Comparison of ENCODE assay signal across 10 cellular contexts in the genomic region with DNA sequence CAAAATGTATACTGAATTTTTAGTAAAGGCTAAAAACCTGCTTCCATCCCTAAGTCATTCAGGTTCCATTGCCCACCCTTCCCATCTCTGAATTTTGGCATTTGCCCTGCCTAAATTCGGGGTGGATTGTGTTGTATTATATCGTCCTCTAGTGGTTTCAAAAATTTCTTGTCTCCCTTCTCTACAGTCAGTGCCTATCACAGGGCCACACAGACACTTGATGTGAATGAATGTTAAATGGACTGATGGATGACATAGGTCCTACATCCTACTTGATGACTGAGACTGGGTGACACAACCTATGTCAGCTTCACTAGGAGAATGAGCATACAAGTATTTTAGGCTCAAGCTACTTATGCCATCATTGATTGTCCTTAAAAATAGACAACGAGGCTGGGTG. TPM values are rescaled to one million over a fixed set of nuclear protein-coding genes. Genes with fewer than 3 reads are reported as not detected.
A peak's percentile ranks its signal among the peaks of the same experiment; 100 is the strongest.
DNase-seq lines count a peak whose midpoint lies in the region; ATAC-seq and TF ChIP-seq lines count a peak whose summit lies in the region.
"Had no signal": no experiment of that assay in that cellular context is flagged by ENCODE, and none has a peak within 500 bp of the region (broad histone marks: within the 10 kb centered on the region; RNA-seq: fewer than 3 reads in every experiment).

No MANE protein-coding gene starts in this region.

- H3K23ac ChIP-seq in IMR-90 (ENCODE audit: low read depth, low read length) = no peak overlapping the region

- H4K8ac ChIP-seq in IMR-90 (ENCODE audit: low read depth in 2 of 2, low read length in 2 of 2) = no peak overlapping the region

- dilution Hi-C loops in IMR-90 (cut with HindIII; ENCODE audit: low sequenced_read_pairs, unreplicated experiment) = no loop called here

- no peak overlapping the region for H4K91ac ChIP-seq in IMR-90 (ENCODE audit: insufficient read depth, low read depth, low read length)

- H3K4me3 Mint-ChIP-seq in CD14-positive monocyte = no peak overlapping the region
- H3K4me3 Mint-ChIP-seq: activated naive CD8-positive, alpha-beta T cell had no signal

- no peaks in the 10 kb centered on the region for H3K36me3 Mint-ChIP-seq in CD14-positive monocyte
- H3K36me3 Mint-ChIP-seq: activated naive CD8-positive, alpha-beta T cell had no signal

- no peak overlapping the region for H3K18ac ChIP-seq in IMR-90 (ENCODE audit: low read depth, low read length)

- no peak overlapping the region for H2BK20ac ChIP-seq in IMR-90 (ENCODE audit: low read depth, low read length)

- WGBS in IMR-90 (ENCODE audit: extremely low coverage in 2 of 2, insufficient read length in 1 of 2), 2 experiments = no CpG with 5 or more reads among the region's 3 CpGs

- no peak overlapping the region for H2AK9ac ChIP-seq in IMR-90 (replicated peaks; ENCODE audit: low read depth, low read length, poor library complexity)

- H3K14ac ChIP-seq in IMR-90 (replicated peaks; ENCODE audit: low read depth, low read length) = no peak overlapping the region

- peaks cover 0 to 5% (median 0%) of the 10 kb centered on the region in 3 donors for H3K27me3 Mint-ChIP-seq in CD14-positive monocyte (ENCODE audit: low read depth in 3 of 3)
- H3K27me3 Mint-ChIP-seq: activated naive CD8-positive, alpha-beta T cell had no signal

- no peak overlapping the region for H2BK120ac ChIP-seq in IMR-90 (ENCODE audit: low read depth, low read length)

- H2AFZ ChIP-seq in IMR-90 (replicated peaks; ENCODE audit: low read length, poor library complexity) = no peak overlapping the region

- no peak overlapping the region for H4K5ac ChIP-seq in IMR-90 (ENCODE audit: low read depth, low read length)

- H4K20me1 ChIP-seq in IMR-90 (ENCODE audit: insufficient read depth, low read length) = no peaks in the 10 kb centered on the region

- DNase-seq in DMS114 treated with DMSO at 0.1 percent for 48 hours (lab: John Stamatoyannopoulos, UW; ENCODE audit: unreplicated experiment) (peak; percentile 49), IMR-90 (no peak), adipocyte (ENCODE audit: low read depth) (peak; percentile 69), medulla oblongata (ENCODE audit: extremely low spot score) (peak; percentile 30), CD14-positive monocyte (ENCODE audit: low spot score) (no peak)
- DNase-seq: SHP77 had no signal

- H3K4me3 ChIP-seq in IMR-90 (ENCODE audit: insufficient read depth, low read depth, low read length) (no peak overlapping the region), adipocyte (ENCODE audit: low read length) (no peak overlapping the region)

- no peaks in the 10 kb centered on the region for H3K9me1 ChIP-seq in IMR-90 (ENCODE audit: insufficient read depth, low read length)

- no TSS peak for BruUV-seq in IMR-90 (replicated peaks; lab: Mats Ljungman, UMichigan)

- H2AK5ac ChIP-seq in IMR-90 (ENCODE audit: low read depth, low read length) = no peak overlapping the region

- no peaks in the 10 kb centered on the region for H3K4me1 ChIP-seq in IMR-90 (ENCODE audit: control insufficient read depth, insufficient read depth, low read length)
- H3K4me1 ChIP-seq in adipocyte (ENCODE audit: control insufficient read depth, insufficient read depth, low read length) = no peaks in the 10 kb centered on the region

- no peak overlapping the region for H2BK15ac ChIP-seq in IMR-90 (ENCODE audit: low read depth, low read length)

- no peak overlapping the region for H3K4ac ChIP-seq in IMR-90 (ENCODE audit: low read depth, low read length)

- no peak overlapping the region for H3K4me2 ChIP-seq in IMR-90 (ENCODE audit: low read depth, low read length)

- no peak overlapping the region for H3K56ac ChIP-seq in IMR-90 (ENCODE audit: extremely low read depth, insufficient read depth, low read length)

- no peak overlapping the region for H3K27ac Mint-ChIP-seq in CD14-positive monocyte
- H3K27ac Mint-ChIP-seq: activated naive CD8-positive, alpha-beta T cell had no signal

- H3K27me3 ChIP-seq in IMR-90 (ENCODE audit: control insufficient read depth, insufficient read depth, low read length) = no peaks in the 10 kb centered on the region
- no peaks in the 10 kb centered on the region for H3K27me3 ChIP-seq in adipocyte (replicated peaks; ENCODE audit: control insufficient read depth, insufficient read depth, low read length)

- H3K9ac ChIP-seq in IMR-90 (ENCODE audit: low read depth, low read length) = no peak overlapping the region
- H3K9ac ChIP-seq in adipocyte (ENCODE audit: low read length) = no peak overlapping the region

- no peak for TF ChIP-seq POLR2A in IMR-90 (IDR thresholded peaks at IDR 0.05; ENCODE audit: low read depth, low read length)

- H3K9me3 Mint-ChIP-seq in CD14-positive monocyte = no peaks in the 10 kb centered on the region

- H3K4me1 Mint-ChIP-seq in CD14-positive monocyte = peaks cover 5% of the 10 kb centered on the region

- POLR2A ChIA-PET in IMR-90 (lab: Charles Lee; ENCODE audit: unreplicated experiment) = no interaction called here

- H3K36me3 ChIP-seq in IMR-90 (ENCODE audit: control insufficient read depth, insufficient read depth, low read length) (no peaks in the 10 kb centered on the region), adipocyte (ENCODE audit: control insufficient read depth, insufficient read depth, low read length, severe bottlenecking) (no peaks in the 10 kb centered on the region)

- intact Hi-C loops in IMR-90 (cut with micrococcal nuclease) = loop anchor here (5.0 to 10.0 kb wide), 2 partner anchors 44 to 1883 kb away; partner anchors contain the start of gene SLC30A5
- intact Hi-C loops in CD14-positive monocyte (cut with micrococcal nuclease) = no loop called here

- H3K79me1 ChIP-seq in IMR-90 (ENCODE audit: low read depth in 1 of 2, low read length in 2 of 2) = no peaks in the 10 kb centered on the region

- CTCF ChIA-PET in IMR-90 (lab: Yijun Ruan, JAX) = no interaction called here

- TF ChIP-seq RAD21 in IMR-90 (IDR thresholded peaks at IDR 0.05; ENCODE audit: low read length) = peak; percentile 39

- H3K27ac ChIP-seq in IMR-90 (ENCODE audit: insufficient read depth, low read length) = no peak overlapping the region

- no peak overlapping the region for H2BK5ac ChIP-seq in IMR-90 (ENCODE audit: low read depth, low read length, poor library complexity, severe bottlenecking)

- ATAC-seq in IMR-90 (ENCODE audit: low read depth) (no peak), GM21825 (IDR thresholded peaks at IDR 0.05; ENCODE audit: unreplicated experiment) (no peak), GM19395 (IDR thresholded peaks at IDR 0.05; ENCODE audit: unreplicated experiment) (no peak), HG02623 (IDR thresholded peaks at IDR 0.05; ENCODE audit: unreplicated experiment) (no peak)

- in situ Hi-C loops in IMR-90 (cut with MboI; ENCODE audit: low sequenced_read_pairs) = no loop called here

- H3K9me3 ChIP-seq in IMR-90 (ENCODE audit: control insufficient read depth, insufficient read depth, low read length) (no peaks in the 10 kb centered on the region), adipocyte (ENCODE audit: control insufficient read depth, low read length) (no peaks in the 10 kb centered on the region)

- TF ChIP-seq CTCF in IMR-90 (conservative IDR thresholded peaks at IDR 0.05; ENCODE audit: low read depth, low read length) (peak; percentile 32; the same call in 1 of the 2 replicates), CD14-positive monocyte (IDR thresholded peaks at IDR 0.05) (no peak)

TF ChIP-seq in IMR-90, 13 proteins besides CTCF, POLR2A, EP300 and RAD21:
- TF ChIP-seq, protein P1, sequence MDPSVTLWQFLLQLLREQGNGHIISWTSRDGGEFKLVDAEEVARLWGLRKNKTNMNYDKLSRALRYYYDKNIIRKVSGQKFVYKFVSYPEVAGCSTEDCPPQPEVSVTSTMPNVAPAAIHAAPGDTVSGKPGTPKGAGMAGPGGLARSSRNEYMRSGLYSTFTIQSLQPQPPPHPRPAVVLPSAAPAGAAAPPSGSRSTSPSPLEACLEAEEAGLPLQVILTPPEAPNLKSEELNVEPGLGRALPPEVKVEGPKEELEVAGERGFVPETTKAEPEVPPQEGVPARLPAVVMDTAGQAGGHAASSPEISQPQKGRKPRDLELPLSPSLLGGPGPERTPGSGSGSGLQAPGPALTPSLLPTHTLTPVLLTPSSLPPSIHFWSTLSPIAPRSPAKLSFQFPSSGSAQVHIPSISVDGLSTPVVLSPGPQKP (IDR thresholded peaks at IDR 0.05; ENCODE audit: borderline replicate concordance, low read depth, low read length) = no peak
- no peak for TF ChIP-seq USF2 (IDR thresholded peaks at IDR 0.05; ENCODE audit: low read depth, low read length)
- TF ChIP-seq MAZ (IDR thresholded peaks at IDR 0.05; ENCODE audit: borderline replicate concordance, low read depth, low read length) = no peak
- no peak for TF ChIP-seq RFX5 (IDR thresholded peaks at IDR 0.05; ENCODE audit: low read depth, low read length)
- no peak for TF ChIP-seq FOS (IDR thresholded peaks at IDR 0.05; ENCODE audit: low read depth, low read length)
- no peak for TF ChIP-seq MAFK (IDR thresholded peaks at IDR 0.05; ENCODE audit: low read depth, low read length)
- TF ChIP-seq NFE2L2 (IDR thresholded peaks at IDR 0.05; ENCODE audit: low read depth, low read length) = no peak
- TF ChIP-seq CEBPB (IDR thresholded peaks at IDR 0.05; ENCODE audit: low read depth, low read length) = no peak
- TF ChIP-seq SMC3 (IDR thresholded peaks at IDR 0.05; ENCODE audit: low read depth, low read length) = no peak
- no peak for TF ChIP-seq CHD1 (IDR thresholded peaks at IDR 0.05; ENCODE audit: low read depth, low read length)
- no peak for TF ChIP-seq RCOR1 (IDR thresholded peaks at IDR 0.05; ENCODE audit: insufficient replicate concordance, low read length)
- no peak for TF ChIP-seq BHLHE40 (IDR thresholded peaks at IDR 0.05; ENCODE audit: low read depth, low read length)
- TF ChIP-seq MXI1 (IDR thresholded peaks at IDR 0.05; ENCODE audit: borderline replicate concordance, low read depth, low read length) = no peak
TF ChIP-seq in IMR-90: peak in this region for 0.

RNA-seq across cellular contexts. Expression of gene SLC30A5, which starts 45.6 kb away (rescaled TPM):
- total RNA-seq in IMR-90 (2012; rRNA removed) = 34.8 and 63.3 TPM in 2 replicates
- polyA plus RNA-seq in IMR-90 (2012; rRNA removed) (15.6 and 21.2 TPM in 2 replicates), CD14-positive monocyte (10 to 100 TPM; 27.0 to 28.2 TPM)
- 8.2 and 8.3 TPM in 2 replicates for polyA plus RNA-seq in IMR-90 (2012; cell fraction: cytosol; rRNA removed)
- 9.8 and 38.2 TPM in 2 replicates for polyA plus RNA-seq in IMR-90 (2012; cell fraction: nucleus; rRNA removed; ENCODE audit: low replicate concordance)

Comparison
In these comparisons a context has a peak if more than half of its experiments do, and no peak if none do; other contexts are left out.
1. DNase-seq: peak in DMS114 treated with DMSO at 0.1 percent for 48 hours (single experiment), adipocyte (single experiment) and medulla oblongata (single experiment); none in IMR-90 (single experiment) and CD14-positive monocyte (single experiment).